Comparison of ENCODE assay signal across 10 cellular contexts in the genomic region with DNA sequence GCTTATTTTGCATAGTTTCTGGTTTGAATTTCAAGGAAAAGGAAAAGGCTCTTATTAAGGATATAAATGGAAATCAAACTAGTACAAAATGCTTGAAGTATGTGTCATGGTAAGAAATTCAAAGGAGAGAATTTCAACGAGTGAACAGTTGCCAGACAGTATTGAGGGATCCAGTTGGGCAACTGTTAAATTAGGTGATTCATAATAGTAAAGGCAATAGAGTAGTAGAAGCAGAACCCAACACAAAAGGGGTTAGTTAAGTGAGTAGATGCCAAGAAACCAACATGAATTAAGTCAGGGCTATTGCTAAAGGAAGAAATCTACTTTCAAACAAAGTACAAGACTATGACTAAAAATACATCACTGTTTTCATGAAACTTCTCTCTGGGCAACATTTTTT. TPM values are rescaled to one million over a fixed set of nuclear protein-coding genes. Genes with fewer than 3 reads are reported as not detected.
DNase-seq lines count a peak whose midpoint lies in the region; ATAC-seq and TF ChIP-seq lines count a peak whose summit lies in the region.
"Had no signal": no experiment of that assay in that cellular context is flagged by ENCODE, and none has a peak within 500 bp of the region (broad histone marks: within the 10 kb centered on the region; RNA-seq: fewer than 3 reads in every experiment).

No MANE protein-coding gene starts in this region.

- no peak overlapping the region for H3K4me3 ChIP-seq in foreskin fibroblast (ENCODE audit: low read depth in 1 of 2, low read length in 2 of 2)

- intact Hi-C loops in activated CD8-positive, alpha-beta T cell treated with anti-CD3 and anti-CD28 coated beads for 36 hours (cut with micrococcal nuclease) = loop anchor here (5.0 kb wide), 3 partner anchors 41 to 86 kb away; a partner anchor contains a TSS

- peak; percentile 44 for DNase-seq in AG08396 (ENCODE audit: low spot score)
- DNase-seq in activated CD8-positive, alpha-beta T cell treated with anti-CD3 and anti-CD28 coated beads for 36 hours = no peak
- peak; percentile 4 to 21 for DNase-seq in foreskin fibroblast
- DNase-seq in NCI-H1694 (lab: John Stamatoyannopoulos, UW) = no peak
- DNase-seq in DMS 273 treated with DMSO at 0.1 percent for 48 hours (lab: John Stamatoyannopoulos, UW) = no peak
- no peak for DNase-seq in NCI-H2107 (lab: John Stamatoyannopoulos, UW)
- DNase-seq: Karpas-422 had no signal

- H3K4me3 Mint-ChIP-seq in activated CD8-positive, alpha-beta T cell treated with anti-CD3 and anti-CD28 coated beads for 36 hours = peak overlapping the region; percentile 100

- peak overlapping the region; percentile 100 for H3K27ac Mint-ChIP-seq in activated CD8-positive, alpha-beta T cell treated with anti-CD3 and anti-CD28 coated beads for 36 hours

- peaks cover 58% of the 10 kb centered on the region for H3K4me1 Mint-ChIP-seq in activated CD8-positive, alpha-beta T cell treated with anti-CD3 and anti-CD28 coated beads for 36 hours (ENCODE audit: low read depth)

- POLR2A ChIA-PET in activated CD8-positive, alpha-beta T cell treated with anti-CD3 and anti-CD28 coated beads for 36 hours (lab: Charles Lee) = interaction anchor here (1.0 to 9.7 kb wide), 11 partner anchors 12 to 281 kb away, joined by 3 to 114 read pairs (median 6); a partner anchor contains a TSS

- H3K9me3 Mint-ChIP-seq in activated CD8-positive, alpha-beta T cell treated with anti-CD3 and anti-CD28 coated beads for 36 hours = peaks cover 6% of the 10 kb centered on the region

- no peaks in the 10 kb centered on the region for H3K27me3 Mint-ChIP-seq in activated CD8-positive, alpha-beta T cell treated with anti-CD3 and anti-CD28 coated beads for 36 hours

- ATAC-seq in GM21723 (IDR thresholded peaks at IDR 0.05; ENCODE audit: unreplicated experiment) (peak; percentile 24), GM21576 (IDR thresholded peaks at IDR 0.05; ENCODE audit: unreplicated experiment) (no peak)
- ATAC-seq in activated CD8-positive, alpha-beta T cell treated with anti-CD3 and anti-CD28 coated beads for 36 hours = no peak
- ATAC-seq: Panc1 had no signal

- H3K36me3 Mint-ChIP-seq in activated CD8-positive, alpha-beta T cell treated with anti-CD3 and anti-CD28 coated beads for 36 hours (ENCODE audit: low read depth) = peaks cover 68% of the 10 kb centered on the region

- CTCF ChIA-PET in activated CD8-positive, alpha-beta T cell treated with anti-CD3 and anti-CD28 coated beads for 36 hours (lab: Charles Lee) = interaction anchor here (0.8 to 10.8 kb wide), 10 partner anchors 11 to 287 kb away, joined by 3 to 102 read pairs (median 6); a partner anchor contains a TSS

- no peak for TF ChIP-seq CTCF in activated CD8-positive, alpha-beta T cell treated with anti-CD3 and anti-CD28 coated beads for 36 hours (IDR thresholded peaks at IDR 0.05)
- TF ChIP-seq CTCF in foreskin fibroblast (IDR thresholded peaks at IDR 0.05; ENCODE audit: low read depth, low read length) = no peak

RNA-seq across cellular contexts. Expression of a gene that starts 1.0 kb away (rescaled TPM):
- 100 to 1,000 TPM; 163 to 174 TPM for total RNA-seq in activated CD8-positive, alpha-beta T cell treated with anti-CD3 and anti-CD28 coated beads for 36 hours

Comparison
In these comparisons a context has a peak if more than half of its experiments do, and no peak if none do; other contexts are left out.
1. DNase-seq: peak in AG08396 (single experiment) and foreskin fibroblast (2 of 2); none in activated CD8-positive, alpha-beta T cell treated with anti-CD3 and anti-CD28 coated beads for 36 hours (single experiment), NCI-H1694 (single experiment), DMS 273 treated with DMSO at 0.1 percent for 48 hours (single experiment) and NCI-H2107 (single experiment).